In the genomic region with DNA sequence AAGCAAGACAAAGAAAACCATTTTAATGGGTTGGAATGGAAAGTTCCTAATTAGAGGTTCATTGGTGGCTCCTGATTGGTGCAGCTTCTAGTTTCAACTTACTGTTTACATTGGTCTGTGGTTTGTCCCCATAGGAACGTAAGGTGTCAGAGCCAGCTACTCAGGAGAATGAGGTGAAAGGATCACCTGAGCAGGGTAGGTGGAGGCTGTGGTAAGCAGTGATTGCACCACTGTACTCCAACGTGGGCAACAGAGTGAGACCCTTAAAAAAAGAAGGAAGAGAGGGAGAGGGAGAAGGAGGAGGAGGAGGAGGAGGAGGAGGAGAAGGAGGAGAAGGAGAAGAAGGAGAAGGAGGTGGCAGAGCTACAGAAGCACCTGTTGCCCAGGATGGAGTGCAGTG, we compare ENCODE assay signal across 16 cellular contexts. TPM values are rescaled to one million over a fixed set of nuclear protein-coding genes. Genes with fewer than 3 reads are reported as not detected.
DNase-seq lines count a peak whose midpoint lies in the region; ATAC-seq and TF ChIP-seq lines count a peak whose summit lies in the region.
"Had no signal": no experiment of that assay in that cellular context is flagged by ENCODE, and none has a peak within 500 bp of the region (broad histone marks: within the 10 kb centered on the region; RNA-seq: fewer than 3 reads in every experiment).

No MANE protein-coding gene starts in this region.

- no peak for TF ChIP-seq CTCF in Peyer's patch (IDR thresholded peaks at IDR 0.05)

- no peaks in the 10 kb centered on the region for H3K9me3 ChIP-seq in T-helper 17 cell (ENCODE audit: control insufficient read depth, low read length, poor library complexity, severe bottlenecking)
- H3K9me3 ChIP-seq in Peyer's patch: no peaks in the 10 kb centered on the region

- H3K4me1 Mint-ChIP-seq in T-helper 17 cell: no peaks in the 10 kb centered on the region

- no peak for ATAC-seq in T-helper 17 cell
- ATAC-seq: left lobe of liver had no signal

- no peaks in the 10 kb centered on the region for H3K36me3 ChIP-seq in Peyer's patch

- H3K4me3 ChIP-seq in Peyer's patch: no peak overlapping the region

- no peak overlapping the region for H3K27ac ChIP-seq in Peyer's patch

- peaks cover 76% of the 10 kb centered on the region for H3K27me3 Mint-ChIP-seq in T-helper 17 cell

- no peak for TF ChIP-seq POLR2A in Peyer's patch (IDR thresholded peaks at IDR 0.05)

- no peaks in the 10 kb centered on the region for H3K4me1 ChIP-seq in Peyer's patch

- DNase-seq in Daoy (ENCODE audit: low read depth) (peak; percentile 29), HT-29 (ENCODE audit: low spot score) (peak; percentile 93), T-helper 17 cell (no peak), kidney tubule cell (ENCODE audit: low spot score) (peak; percentile 45), Peyer's patch (no peak), activated T-cell treated with anti-CD3 and anti-CD28 coated beads for 4 hours (no peak), cerebellar nuclear complex (lab: John Stamatoyannopoulos, UW) (no peak)
- DNase-seq: activated effector memory CD4-positive, alpha-beta T cell treated with anti-CD3 and anti-CD28 coated beads, Interleukin-2, amount 50 U/mL, for 16 hours; NCI-H1105 treated with DMSO at 0.1 percent for 48 hours; SHP77; stimulated activated CD4-positive, alpha-beta T cell treated with anti-CD3 and anti-CD28 coated beads, Interleukin-2, amount 100 ng/mL, for 24 hours; substantia nigra had no signal

- no peaks in the 10 kb centered on the region for H3K27me3 ChIP-seq in Peyer's patch

- no peak overlapping the region for H3K27ac Mint-ChIP-seq in T-helper 17 cell

- H3K36me3 Mint-ChIP-seq in T-helper 17 cell (ENCODE audit: low read depth): no peaks in the 10 kb centered on the region

- H3K4me3 Mint-ChIP-seq in T-helper 17 cell: peak overlapping the region; percentile 53

RNA-seq across cellular contexts. Expression of a gene that starts 30.4 kb away (rescaled TPM):
- total RNA-seq in Daoy (2014; rRNA removed; shearing (Covaris generic)): 1.9 and 3.9 TPM in 2 replicates
- not detected in 2 replicates for total RNA-seq in HT-29 (2014; rRNA removed; shearing (Covaris generic))
- total RNA-seq in T-helper 17 cell: not detected
- total RNA-seq in Peyer's patch: not detected
- total RNA-seq: G401; left lobe of liver; osteoblast; T-helper 2 cell treated with Interferon-gamma antibody and Interleukin-4, amounts not matched to agents 100 ng/mL and 5 ng/mL, for 36 hours had no signal

Comparison
In these comparisons a context has a peak if more than half of its experiments do, and no peak if none do; other contexts are left out.
1. DNase-seq: peak in Daoy (single experiment), HT-29 (single experiment) and kidney tubule cell (single experiment); none in T-helper 17 cell (0 of 3), Peyer's patch (0 of 3), activated T-cell treated with anti-CD3 and anti-CD28 coated beads for 4 hours (single experiment) and cerebellar nuclear complex (0 of 2).